26 cellular contexts compared by ENCODE assay signal in genomic region chr3:52352566-52352965, GRCh38.
"Had no signal": no experiment of that assay in that cellular context is flagged by ENCODE, and none has a peak within 500 bp of the region (broad histone marks: within the 10 kb centered on the region; RNA-seq: fewer than 3 reads in every experiment).

No MANE protein-coding gene starts in this region.

- H3K36me3 Mint-ChIP-seq: activated CD8-positive, alpha-beta memory T cell treated with anti-CD3 and anti-CD28 coated beads, Interleukin-2, amount 10 ng/mL, durations not matched to agents 7 days and 5 days had no signal

- H3K27ac ChIP-seq: colonic mucosa, epithelial cell of prostate, esophagus squamous epithelium, right lobe of liver, testis, transverse colon had no signal

- H3K36me3 ChIP-seq: colonic mucosa, transverse colon had no signal

- H3K4me1 Mint-ChIP-seq: activated B cell treated with CpG ODN at 0.5 μM for 24 hours; activated CD8-positive, alpha-beta memory T cell treated with anti-CD3 and anti-CD28 coated beads, Interleukin-2, amount 10 ng/mL, durations not matched to agents 7 days and 5 days; activated naive CD4-positive, alpha-beta T cell treated with anti-CD3 and anti-CD28 coated beads, Interleukin-2, amount 50 U/mL, for 24 hours; activated naive CD8-positive, alpha-beta T cell treated with anti-CD3 and anti-CD28 coated beads, Interleukin-2, amount 50 U/mL, for 24 hours; naive thymus-derived CD4-positive, alpha-beta T cell had no signal

- H3K9me3 ChIP-seq: colonic mucosa, esophagus squamous epithelium, right lobe of liver, testis, transverse colon had no signal

- H3K27me3 Mint-ChIP-seq: activated B cell treated with CpG ODN at 0.5 μM for 24 hours; activated CD8-positive, alpha-beta memory T cell treated with anti-CD3 and anti-CD28 coated beads, Interleukin-2, amount 10 ng/mL, durations not matched to agents 7 days and 5 days; activated naive CD4-positive, alpha-beta T cell treated with anti-CD3 and anti-CD28 coated beads, Interleukin-2, amount 50 U/mL, for 24 hours; activated naive CD8-positive, alpha-beta T cell treated with anti-CD3 and anti-CD28 coated beads, Interleukin-2, amount 50 U/mL, for 24 hours; memory B cell; naive thymus-derived CD4-positive, alpha-beta T cell had no signal

- H3K4me3 ChIP-seq: colonic mucosa, esophagus squamous epithelium, right lobe of liver, testis, transverse colon had no signal

- ATAC-seq: activated CD8-positive, alpha-beta memory T cell treated with anti-CD3 and anti-CD28 coated beads, Interleukin-2, amount 10 ng/mL, durations not matched to agents 7 days and 5 days; activated CD8-positive, alpha-beta T cell treated with anti-CD3 and anti-CD28 coated beads, Interleukin-2, amount 10 ng/mL, durations not matched to agents 7 days and 5 days; activated naive CD8-positive, alpha-beta T cell treated with anti-CD3 and anti-CD28 coated beads, Interleukin-2, amount 50 U/mL, for 24 hours; left cardiac atrium; naive thymus-derived CD4-positive, alpha-beta T cell; right lobe of liver; stimulated activated naive CD8-positive, alpha-beta T cell treated with anti-CD3 and anti-CD28 coated beads, Interleukin-15, Interleukin-2, amounts not matched to agents 100 U/mL and 50 U/mL, for 24 hours had no signal

- DNase-seq: activated B cell treated with CpG ODN at 0.5 μM for 24 hours; activated CD8-positive, alpha-beta memory T cell treated with anti-CD3 and anti-CD28 coated beads, Interleukin-2, amount 10 ng/mL, durations not matched to agents 7 days and 5 days; activated CD8-positive, alpha-beta T cell treated with anti-CD3 and anti-CD28 coated beads, Interleukin-2, amount 10 ng/mL, durations not matched to agents 7 days and 5 days; activated naive CD8-positive, alpha-beta T cell treated with anti-CD3 and anti-CD28 coated beads, Interleukin-2, amount 50 U/mL, for 24 hours; activated T-cell treated with anti-CD3 and anti-CD28 coated beads, Interleukin-2, amount 50 U/mL, for 48 hours; amygdala; colonic mucosa; effector CD8-positive, alpha-beta T cell; esophagus squamous epithelium; foreskin melanocyte; islet precursor cell; left cardiac atrium; midbrain; naive thymus-derived CD4-positive, alpha-beta T cell; occipital lobe; stimulated activated CD4-positive, alpha-beta T cell treated with anti-CD3 and anti-CD28 coated beads, Interleukin-12 subunit alpha, Interleukin-12 subunit beta, amount 100 ng/mL, for 4 hours; stimulated activated CD4-positive, alpha-beta T cell treated with anti-CD3 and anti-CD28 coated beads, Interleukin-4, amount 100 ng/mL, for 1 hour; stimulated activated naive CD8-positive, alpha-beta T cell treated with anti-CD3 and anti-CD28 coated beads, Interleukin-15, Interleukin-2, amounts not matched to agents 100 U/mL and 50 U/mL, for 24 hours; testis; transverse colon had no signal

- H3K4me3 Mint-ChIP-seq: activated B cell treated with CpG ODN at 0.5 μM for 24 hours; activated CD8-positive, alpha-beta memory T cell treated with anti-CD3 and anti-CD28 coated beads, Interleukin-2, amount 10 ng/mL, durations not matched to agents 7 days and 5 days; activated CD8-positive, alpha-beta T cell treated with anti-CD3 and anti-CD28 coated beads, Interleukin-2, amount 10 ng/mL, durations not matched to agents 7 days and 5 days; activated naive CD4-positive, alpha-beta T cell treated with anti-CD3 and anti-CD28 coated beads, Interleukin-2, amount 50 U/mL, for 24 hours; activated naive CD8-positive, alpha-beta T cell treated with anti-CD3 and anti-CD28 coated beads, Interleukin-2, amount 50 U/mL, for 24 hours; memory B cell; naive thymus-derived CD4-positive, alpha-beta T cell; T-helper 2 cell treated with Interferon-gamma antibody and Interleukin-4, amounts not matched to agents 5 μg/mL and 100 μg/mL, for 36 hours had no signal

- H3K27ac Mint-ChIP-seq: activated B cell treated with CpG ODN at 0.5 μM for 24 hours; activated CD8-positive, alpha-beta memory T cell treated with anti-CD3 and anti-CD28 coated beads, Interleukin-2, amount 10 ng/mL, durations not matched to agents 7 days and 5 days; activated CD8-positive, alpha-beta T cell treated with anti-CD3 and anti-CD28 coated beads, Interleukin-2, amount 10 ng/mL, durations not matched to agents 7 days and 5 days; activated naive CD4-positive, alpha-beta T cell treated with anti-CD3 and anti-CD28 coated beads, Interleukin-2, amount 50 U/mL, for 24 hours; activated naive CD8-positive, alpha-beta T cell treated with anti-CD3 and anti-CD28 coated beads, Interleukin-2, amount 50 U/mL, for 24 hours; activated T-helper 2 cell treated with anti-CD3 and anti-CD28 coated beads, Interferon-gamma antibody, Interleukin-2, Interleukin-4, amounts not matched to agents 10 μg/mL and 5 μg/mL and 100 μg/mL, durations not matched to agents 14 hours and 24 hours and 36 hours; memory B cell; naive thymus-derived CD4-positive, alpha-beta T cell; T-helper 2 cell treated with Interferon-gamma antibody and Interleukin-4, amounts not matched to agents 5 μg/mL and 100 μg/mL, for 36 hours had no signal

- H3K4me1 ChIP-seq: colonic mucosa, right lobe of liver, testis, transverse colon had no signal

- H3K27me3 ChIP-seq: colonic mucosa, esophagus squamous epithelium, right lobe of liver, testis, transverse colon had no signal

- H3K9me3 Mint-ChIP-seq: activated B cell treated with CpG ODN at 0.5 μM for 24 hours; activated naive CD4-positive, alpha-beta T cell treated with anti-CD3 and anti-CD28 coated beads, Interleukin-2, amount 50 U/mL, for 24 hours; activated naive CD8-positive, alpha-beta T cell treated with anti-CD3 and anti-CD28 coated beads, Interleukin-2, amount 50 U/mL, for 24 hours; activated T-helper 2 cell treated with anti-CD3 and anti-CD28 coated beads, Interferon-gamma antibody, Interleukin-2, Interleukin-4, amounts not matched to agents 10 μg/mL and 5 μg/mL and 100 μg/mL, durations not matched to agents 14 hours and 24 hours and 36 hours; memory B cell; naive thymus-derived CD4-positive, alpha-beta T cell; T-helper 2 cell treated with Interferon-gamma antibody and Interleukin-4, amounts not matched to agents 5 μg/mL and 100 μg/mL, for 36 hours had no signal
